In genomic region chr10:23196201-23196600, GRCh38 we compare ENCODE assay signal across 38 cellular contexts. TPM values are rescaled to one million over a fixed set of nuclear protein-coding genes. Genes with fewer than 3 reads are reported as not detected.
"Had no signal": no experiment of that assay in that cellular context is flagged by ENCODE, and none has a peak within 500 bp of the region (broad histone marks: within the 10 kb centered on the region; RNA-seq: fewer than 3 reads in every experiment).

No MANE protein-coding gene starts in this region.

- H3K4me3 Mint-ChIP-seq: activated B cell treated with CpG ODN at 0.5 μM for 24 hours; activated CD8-positive, alpha-beta T cell treated with anti-CD3 and anti-CD28 coated beads for 36 hours; activated naive CD8-positive, alpha-beta T cell treated with anti-CD3 and anti-CD28 coated beads for 36 hours; activated T-cell treated with anti-CD3 and anti-CD28 coated beads, Interleukin-2, amount 50 U/mL, for 72 hours; activated T-helper 17 cell treated with anti-CD3 and anti-CD28 coated beads, Interleukin-2, amount 50 U/mL, for 72 hours had no signal

- H3K4me3 ChIP-seq: PC-9 had no signal

- H3K9me3 Mint-ChIP-seq: activated B cell treated with CpG ODN at 0.5 μM for 24 hours; activated CD8-positive, alpha-beta T cell treated with anti-CD3 and anti-CD28 coated beads for 36 hours; activated naive CD8-positive, alpha-beta T cell treated with anti-CD3 and anti-CD28 coated beads for 36 hours; activated T-cell treated with anti-CD3 and anti-CD28 coated beads, Interleukin-2, amount 50 U/mL, for 72 hours; activated T-helper 17 cell treated with anti-CD3 and anti-CD28 coated beads, Interleukin-2, amount 50 U/mL, for 72 hours had no signal

- DNase-seq: activated B cell treated with CpG ODN at 0.5 μM for 24 hours; activated CD4-positive, alpha-beta T cell treated with anti-CD3 and anti-CD28 coated beads for 4 hours; activated CD4-positive, CD25-positive, alpha-beta regulatory T cell treated with anti-CD3 and anti-CD28 coated beads, Interleukin-2, amount 50 U/mL, for 72 hours; activated CD8-positive, alpha-beta T cell treated with anti-CD3 and anti-CD28 coated beads for 36 hours; activated effector memory CD4-positive, alpha-beta T cell treated with anti-CD3 and anti-CD28 coated beads, Interleukin-2, amount 50 U/mL, for 16 hours; activated naive CD4-positive, alpha-beta T cell; activated naive CD4-positive, alpha-beta T cell treated with anti-CD3 and anti-CD28 coated beads, Interleukin-2, amount 50 U/mL, for 16 hours; activated naive CD8-positive, alpha-beta T cell treated with anti-CD3 and anti-CD28 coated beads for 36 hours; activated T-cell treated with anti-CD3 and anti-CD28 coated beads, Interleukin-2, amount 50 U/mL, for 1 hour; activated T-cell treated with anti-CD3 and anti-CD28 coated beads, Interleukin-2, amount 50 U/mL, for 72 hours; amniotic stem cell; aorta; Karpas-422; NCI-H1105; NCI-H1417 treated with DMSO at 0.1 percent for 48 hours; NCI-H1930; NCI-H2081 treated with DMSO at 0.1 percent for 48 hours; NCI-H345; NCI-H524 treated with DMSO at 0.1 percent for 48 hours; NK-92 treated with Interleukin-12 subunit alpha and Interleukin-12 subunit beta, amount 100 ng/mL, for 24 hours; PC-9; SIG-M5; SW 1271; T-helper 1 cell; T-helper 2 cell; T-helper 9 cell had no signal

- H3K27ac ChIP-seq: PC-9, RWPE1, VCaP had no signal

- H3K36me3 Mint-ChIP-seq: activated naive CD8-positive, alpha-beta T cell treated with anti-CD3 and anti-CD28 coated beads for 36 hours had no signal

- H3K4me1 Mint-ChIP-seq: activated T-helper 17 cell treated with anti-CD3 and anti-CD28 coated beads, Interleukin-2, amount 50 U/mL, for 72 hours had no signal

- H3K27ac Mint-ChIP-seq: activated B cell treated with CpG ODN at 0.5 μM for 24 hours; activated CD8-positive, alpha-beta T cell treated with anti-CD3 and anti-CD28 coated beads for 36 hours; activated naive CD8-positive, alpha-beta T cell treated with anti-CD3 and anti-CD28 coated beads for 36 hours; activated T-cell treated with anti-CD3 and anti-CD28 coated beads, Interleukin-2, amount 50 U/mL, for 72 hours; activated T-helper 17 cell treated with anti-CD3 and anti-CD28 coated beads, Interleukin-2, amount 50 U/mL, for 72 hours had no signal

- ATAC-seq: activated CD8-positive, alpha-beta T cell treated with anti-CD3 and anti-CD28 coated beads for 36 hours; activated T-cell treated with anti-CD3 and anti-CD28 coated beads, Interleukin-2, amount 50 U/mL, for 72 hours; activated T-helper 17 cell treated with anti-CD3 and anti-CD28 coated beads, Interleukin-2, amount 50 U/mL, for 72 hours; Right ventricle myocardium inferior; SK-N-SH treated with all-trans-retinoic acid at 6 μM for 48 hours had no signal

RNA-seq across cellular contexts. Expression of gene PTF1A, which starts 4.1 kb away (rescaled TPM):
- total RNA-seq: activated B cell treated with CpG ODN at 0.5 μM for 24 hours; activated CD8-positive, alpha-beta memory T cell treated with anti-CD3 and anti-CD28 coated beads for 36 hours; activated CD8-positive, alpha-beta T cell treated with anti-CD3 and anti-CD28 coated beads for 36 hours; activated naive CD8-positive, alpha-beta T cell treated with anti-CD3 and anti-CD28 coated beads for 36 hours; activated T-cell treated with anti-CD3 and anti-CD28 coated beads, Interleukin-2, amount 50 U/mL, for 72 hours; activated T-helper 17 cell treated with anti-CD3 and anti-CD28 coated beads, Interleukin-2, amount 50 U/mL, for 72 hours; aorta; bronchial epithelial cell; chondrocyte; MCF 10A; NCI-H460; OCI-LY7; PC-9; Right ventricle myocardium inferior; SK-MEL-5 had no signal
- polyA plus RNA-seq: aorta had no signal
